In genomic region chr1:198798923-198799386, GRCh38 we compare ENCODE assay signal across 12 cellular contexts.
DNase-seq lines count a peak whose midpoint lies in the region; ATAC-seq and TF ChIP-seq lines count a peak whose summit lies in the region.
"Had no signal": no experiment of that assay in that cellular context is flagged by ENCODE, and none has a peak within 500 bp of the region (broad histone marks: within the 10 kb centered on the region; RNA-seq: fewer than 3 reads in every experiment).

No MANE protein-coding gene starts in this region.

- H3K4me3 ChIP-seq in A673 (ENCODE audit: low read depth, low read length, poor library complexity, severe bottlenecking): no peak overlapping the region

- DNase-seq in A673 (ENCODE audit: low spot score) (peak; percentile 33), H4 (ENCODE audit: low spot score) (no peak), NCI-H2107 treated with DMSO at 0.1 percent for 48 hours (lab: John Stamatoyannopoulos, UW; ENCODE audit: unreplicated experiment) (no peak), NOMO-1 treated with dmso at 0.1 percent for 144 hours (lab: John Stamatoyannopoulos, UW; ENCODE audit: unreplicated experiment) (no peak)
- DNase-seq in activated CD4-positive, CD25-positive, alpha-beta regulatory T cell treated with anti-CD3 and anti-CD28 coated beads, Interleukin-2, amount 50 U/mL, for 72 hours: no peak
- DNase-seq: activated CD8-positive, alpha-beta T cell treated with anti-CD3 and anti-CD28 coated beads, Interleukin-2, amount 10 ng/mL, durations not matched to agents 7 days and 5 days; NCI-H2081; stimulated activated CD4-positive, alpha-beta T cell treated with anti-CD3 and anti-CD28 coated beads, Interleukin-12 subunit alpha, Interleukin-12 subunit beta, amount 100 ng/mL, for 4 hours; stimulated activated naive CD4-positive, alpha-beta T cell treated with Interleukin-2 at 50 U/mL for 16 hours had no signal

- BruUV-seq in A673 (replicated peaks; lab: Mats Ljungman, UMichigan): no TSS peak

- ATAC-seq in GM18873 (IDR thresholded peaks at IDR 0.05; ENCODE audit: low FRiP score, unreplicated experiment) (peak; percentile 75), HG02610 (IDR thresholded peaks at IDR 0.05; ENCODE audit: unreplicated experiment) (peak; percentile 79), HG03469 (IDR thresholded peaks at IDR 0.05; ENCODE audit: unreplicated experiment) (peak; percentile 63)
- ATAC-seq: activated CD8-positive, alpha-beta T cell treated with anti-CD3 and anti-CD28 coated beads, Interleukin-2, amount 10 ng/mL, durations not matched to agents 7 days and 5 days had no signal

- no peaks in the 10 kb centered on the region for H3K4me1 ChIP-seq in A673 (ENCODE audit: insufficient read depth, low read length, poor library complexity, severe bottlenecking)

- H3K27me3 ChIP-seq in A673 (replicated peaks; ENCODE audit: insufficient read depth, low read depth, low read length, poor library complexity): no peaks in the 10 kb centered on the region

- intact Hi-C loops in A673 (cut with micrococcal nuclease; ENCODE audit: unreplicated experiment): no loop called here

- POLR2A ChIA-PET in A673 (lab: Charles Lee; ENCODE audit: low non-redundant PET): no interaction called here

- CTCF ChIA-PET in A673 (lab: Charles Lee): no interaction called here

- peak; percentile 20; the same call in 1 of the 2 replicates for TF ChIP-seq CTCF in A673 (conservative IDR thresholded peaks at IDR 0.05; ENCODE audit: low read depth, low read length)

- peaks cover 16% of the 10 kb centered on the region for H3K9me3 ChIP-seq in A673 (ENCODE audit: low read depth, low read length, poor library complexity, severe bottlenecking)

- H3K36me3 ChIP-seq in A673 (ENCODE audit: insufficient read depth, low read length, poor library complexity, severe bottlenecking): no peaks in the 10 kb centered on the region

- H3K27ac ChIP-seq in A673 (ENCODE audit: low read depth, low read length, poor library complexity, severe bottlenecking): no peak overlapping the region
